Comparison of ENCODE assay signal across 8 cellular contexts in genomic region chr16:89217388-89218191, GRCh38. TPM values are rescaled to one million over a fixed set of nuclear protein-coding genes. Genes with fewer than 3 reads are reported as not detected.
DNase-seq lines count a peak whose midpoint lies in the region; ATAC-seq and TF ChIP-seq lines count a peak whose summit lies in the region.

Gene ZNF778, plus strand, starts transcription at chr16:89217703. Its CDS starts 3,425 bp downstream, at chr16:89221128.

- intact Hi-C loops in heart right ventricle (cut with DNase I) = loop anchor here in 9 of 10 donors (2.0 to 10.0 kb wide), 9 partner anchors 273 to 483 kb away; partner anchors contain the start of gene APRT (in 1 of the 9)
- intact Hi-C loops in posterior cingulate gyrus (cut with DNase I) = loop anchor here (1.0 to 5.0 kb wide), 4 partner anchors 23 to 511 kb away; partner anchors contain the start of genes CTU2, GALNS, RNF166 and TRAPPC2L

- no peaks in the 10 kb centered on the region for H3K9me3 Mint-ChIP-seq in type B pancreatic cell

- H3K9me3 ChIP-seq in heart right ventricle = no peaks in the 10 kb centered on the region

- peak within 1 kb of the TSS; percentile 83 for H3K27ac Mint-ChIP-seq in type B pancreatic cell

- no peak for TF ChIP-seq CTCF in heart right ventricle (IDR thresholded peaks at IDR 0.05)
- TF ChIP-seq CTCF in type B pancreatic cell (conservative IDR thresholded peaks at IDR 0.05) = no peak

- H3K36me3 Mint-ChIP-seq in type B pancreatic cell = peaks cover 7% of the 10 kb centered on the region

- no peaks in the 10 kb centered on the region for H3K27me3 Mint-ChIP-seq in type B pancreatic cell

- DNase-seq in G401 (ENCODE audit: low spot score) (peak; percentile 87), H4 (ENCODE audit: low spot score) (peak; percentile 77), M059J (ENCODE audit: low read depth) (peak; percentile 78), T follicular helper cell (ENCODE audit: low read depth) (peak; percentile 71), heart right ventricle (peak; percentile 82 to 84), posterior cingulate gyrus (peak; percentile 63 to 98 (median 81)), type B pancreatic cell (ENCODE audit: extremely low spot score, unreplicated experiment) (no peak)

- peak within 1 kb of the TSS; percentile 88 for H3K27ac ChIP-seq in adipose tissue (ENCODE audit: low read depth, low read length)
- peak within 1 kb of the TSS; percentile 91 to 99 (median 96) for H3K27ac ChIP-seq in heart right ventricle

- in situ Hi-C loops in G401 (cut with HindIII; ENCODE audit: low sequenced_read_pairs) = no loop called here

- WGBS in adipose tissue, 3 donors = 0 to 1% (median 0%) methylated on average over 90 to 91 of the region's 91 CpGs
- 0% methylated on average over 86 to 91 of the region's 91 CpGs for WGBS in heart right ventricle, 2 donors

- peak within 1 kb of the TSS; percentile 87 for H3K4me3 Mint-ChIP-seq in type B pancreatic cell

- peak within 1 kb of the TSS; percentile 76 to 99 (median 94) for H3K4me3 ChIP-seq in heart right ventricle

- no peaks in the 10 kb centered on the region for H3K27me3 ChIP-seq in heart right ventricle

- H3K4me1 Mint-ChIP-seq in type B pancreatic cell (ENCODE audit: unreplicated experiment) = peaks cover 16% of the 10 kb centered on the region

- ATAC-seq in heart right ventricle = peak; percentile 94 to 97 (median 96)

- H3K36me3 ChIP-seq in heart right ventricle = peaks cover 0 to 33% (median 11%) of the 10 kb centered on the region in 9 donors

- peaks cover 0 to 33% (median 29%) of the 10 kb centered on the region in 9 donors for H3K4me1 ChIP-seq in heart right ventricle

RNA-seq across cellular contexts. Expression of gene ZNF778, which starts in this region (rescaled TPM):
- 8.3 and 23.0 TPM in 2 replicates for total RNA-seq in G401 (2014; rRNA removed; shearing (Covaris generic))
- total RNA-seq in H4 (2014; rRNA removed; shearing (Covaris generic)) = 2.6 and 11.0 TPM in 2 replicates
- total RNA-seq in M059J (2014; rRNA removed; shearing (Covaris generic)) = 12.9 and 23.1 TPM in 2 replicates
- 1 to 10 TPM; 1.1 to 3.8 (median 3.1) TPM for polyA plus RNA-seq in adipose tissue
- total RNA-seq in heart right ventricle = 10 to 100 TPM in 2 of 10 donors, 1 to 10 TPM in 8; 5.9 to 11.3 (median 8.8) TPM
- polyA plus RNA-seq in heart right ventricle = 1 to 10 TPM; 1.7 to 1.8 TPM
- total RNA-seq in type B pancreatic cell (ENCODE audit: low replicate concordance) = 8.2 and 14.4 TPM in 2 replicates
